Comparison of ENCODE assay signal across 24 cellular contexts in the genomic region with DNA sequence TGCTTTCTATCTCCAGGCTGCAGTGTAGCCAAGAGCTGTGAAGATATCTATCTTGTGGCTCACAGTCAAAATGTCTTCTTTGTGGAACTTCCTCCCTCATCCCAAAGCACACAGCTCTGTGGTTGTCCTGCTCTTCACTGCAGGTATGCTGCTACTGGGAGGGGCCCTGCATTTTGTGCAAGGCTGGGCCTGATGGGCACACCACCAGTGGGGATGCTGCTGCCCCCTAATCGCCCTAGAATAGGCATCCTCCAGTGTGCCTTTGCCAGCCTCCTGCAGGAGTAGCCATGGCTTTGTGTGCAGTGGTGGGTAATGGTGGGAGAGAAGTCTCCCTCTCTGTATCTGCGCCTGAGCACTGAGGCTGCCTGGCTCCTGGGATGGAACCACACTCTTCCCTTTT.
A peak's percentile ranks its signal among the peaks of the same experiment; 100 is the strongest.
DNase-seq lines count a peak whose midpoint lies in the region; ATAC-seq, FAIRE-seq and TF ChIP-seq lines count a peak whose summit lies in the region.
"Had no signal": no experiment of that assay in that cellular context is flagged by ENCODE, and none has a peak within 500 bp of the region (broad histone marks: within the 10 kb centered on the region; RNA-seq: fewer than 3 reads in every experiment).

No MANE protein-coding gene starts in this region.

- no peak for FAIRE-seq in H1 (lab: Jason Lieb, UNC)

- WGBS in H1 (ENCODE audit: extremely low coverage in 1 of 2, insufficient coverage in 1 of 2, insufficient read length in 1 of 2, insufficient replicate concordance in 2 of 2, low coverage in 1 of 2, low lambda C conversion rate in 2 of 2, missing lambda C conversion rate in 1 of 2), 2 experiments: 89% methylated on average over 2 of the region's 2 CpGs; no CpG with 5 or more reads in 1 of the 2 experiments
- 39 to 64% methylated on average over 2 of the region's 2 CpGs for WGBS in GM23248 (ENCODE audit: low coverage in 1 of 2, low lambda C conversion rate in 2 of 2, missing lambda C conversion rate in 2 of 2), 2 experiments

- TF ChIP-seq CTCF in H1 (IDR thresholded peaks at IDR 0.05; ENCODE audit: control extremely low read depth in 1 of 3, insufficient read depth in 1 of 3, low read depth in 1 of 3, low read length in 3 of 3): no peak

- H3K27me3 ChIP-seq in CD8-positive, alpha-beta memory T cell (ENCODE audit: insufficient read depth, low read length, poor library complexity, severe bottlenecking): no peaks in the 10 kb centered on the region
- H3K27me3 ChIP-seq in H1 (replicated peaks in 1 of 4; ENCODE audit: control insufficient read depth in 3 of 4, extremely low read depth in 1 of 4, insufficient read depth in 3 of 4, low read length in 3 of 4) (no peaks in the 10 kb centered on the region), GM23248 (replicated peaks; ENCODE audit: insufficient read depth) (no peaks in the 10 kb centered on the region)
- H3K27me3 ChIP-seq: BE2C, cardiac muscle cell, neural progenitor cell, testis, vagina had no signal

- H2BK120ac ChIP-seq in H1 (replicated peaks; ENCODE audit: low read depth, low read length): no peak overlapping the region

- peak overlapping the region in 7 of 8 donors; percentile 35 to 95 (median 77) for H3K27ac Mint-ChIP-seq in CD8-positive, alpha-beta memory T cell
- peak overlapping the region; percentile 40 for H3K27ac Mint-ChIP-seq in stimulated activated effector memory CD8-positive, alpha-beta T cell treated with anti-CD3 and anti-CD28 coated beads, Interleukin-12 subunit alpha, Interleukin-12 subunit beta, amount 100 ng/mL, for 72 hours
- H3K27ac Mint-ChIP-seq: activated CD4-positive, alpha-beta memory T cell treated with anti-CD3 and anti-CD28 coated beads, Interleukin-2, amount 10 ng/mL, durations not matched to agents 7 days and 5 days; activated T-helper 2 cell treated with anti-CD3 and anti-CD28 coated beads, Interferon-gamma antibody, Interleukin-2, Interleukin-4, amounts not matched to agents 10 μg/mL and 5 μg/mL and 100 μg/mL, durations not matched to agents 14 hours and 24 hours and 36 hours; memory B cell; neural progenitor cell had no signal

- POLR2A ChIA-PET in CD8-positive, alpha-beta memory T cell (lab: Charles Lee): interaction anchor here (0.8 kb wide), 1 partner anchor 54 kb away, joined by 4 read pairs; no protein-coding TSS in a partner anchor
- POLR2A ChIA-PET in H1 (lab: Charles Lee; ENCODE audit: partially characterized antibody): interaction anchor here (0.9 kb wide), 1 partner anchor 128 kb away, joined by 3 read pairs; no protein-coding TSS in a partner anchor

- H3K56ac ChIP-seq in H1 (replicated peaks; ENCODE audit: insufficient read length, low read depth, low read length): no peak overlapping the region

- H3K4me3 Mint-ChIP-seq in CD8-positive, alpha-beta memory T cell: peak overlapping the region in 4 of 7 donors; percentile 13 to 56 (median 22)
- H3K4me3 Mint-ChIP-seq in stimulated activated effector memory CD8-positive, alpha-beta T cell treated with anti-CD3 and anti-CD28 coated beads, Interleukin-12 subunit alpha, Interleukin-12 subunit beta, amount 100 ng/mL, for 72 hours: no peak overlapping the region
- H3K4me3 Mint-ChIP-seq: activated CD4-positive, alpha-beta memory T cell treated with anti-CD3 and anti-CD28 coated beads, Interleukin-2, amount 10 ng/mL, durations not matched to agents 7 days and 5 days; activated naive CD4-positive, alpha-beta T cell treated with anti-CD3 and anti-CD28 coated beads, Interleukin-2, amount 50 U/mL, for 24 hours; memory B cell; neural progenitor cell had no signal

- H4K91ac ChIP-seq in H1 (replicated peaks; ENCODE audit: insufficient read length, low read length): peak overlapping the region; percentile 77

- no peaks in the 10 kb centered on the region for H3F3A ChIP-seq in GM23248 (ENCODE audit: insufficient read depth)

- H3K36me3 Mint-ChIP-seq in CD8-positive, alpha-beta memory T cell: peaks cover 0 to 1% (median 0%) of the 10 kb centered on the region in 3 donors
- H3K36me3 Mint-ChIP-seq in stimulated activated effector memory CD8-positive, alpha-beta T cell treated with anti-CD3 and anti-CD28 coated beads, Interleukin-12 subunit alpha, Interleukin-12 subunit beta, amount 100 ng/mL, for 72 hours: no peaks in the 10 kb centered on the region
- H3K36me3 Mint-ChIP-seq: activated naive CD4-positive, alpha-beta T cell treated with anti-CD3 and anti-CD28 coated beads, Interleukin-2, amount 50 U/mL, for 24 hours; memory B cell had no signal

- H3K4me1 Mint-ChIP-seq in CD8-positive, alpha-beta memory T cell: peaks cover 21 to 24% (median 24%) of the 10 kb centered on the region in 3 donors
- peaks cover 19% of the 10 kb centered on the region for H3K4me1 Mint-ChIP-seq in stimulated activated effector memory CD8-positive, alpha-beta T cell treated with anti-CD3 and anti-CD28 coated beads, Interleukin-12 subunit alpha, Interleukin-12 subunit beta, amount 100 ng/mL, for 72 hours
- H3K4me1 Mint-ChIP-seq: neural progenitor cell had no signal

- TF ChIP-seq RAD21 in H1 (IDR thresholded peaks at IDR 0.05 in 1 of 2, conservative IDR thresholded peaks at IDR 0.05 in 1 of 2; ENCODE audit: low read depth in 2 of 2, low read length in 2 of 2): no peak

- H3K79me1 ChIP-seq in H1 (ENCODE audit: low read depth, low read length): 0 out of 2 replicates have a peak, but pooled peaks cover 2% of the 10 kb centered on the region

- H4K8ac ChIP-seq in H1 (ENCODE audit: extremely low read depth, insufficient read depth, low read length): peak overlapping the region; percentile 86; the same call in 1 of the 2 replicates

- H3K9ac ChIP-seq in H1 (replicated peaks in 1 of 4; ENCODE audit: extremely low read depth in 1 of 4, low read depth in 3 of 4, low read length in 3 of 4) (no peak overlapping the region; a peak in 1 of 7 replicates), GM23248 (no peak overlapping the region)
- H3K9ac ChIP-seq: neural progenitor cell, parathyroid adenoma had no signal

- no peaks in the 10 kb centered on the region for H3K36me3 ChIP-seq in CD8-positive, alpha-beta memory T cell (ENCODE audit: insufficient read depth, low read length)
- H3K36me3 ChIP-seq in H1 (ENCODE audit: control insufficient read depth in 2 of 4, insufficient read depth in 4 of 4, low read length in 3 of 4): no peaks in the 10 kb centered on the region
- no peaks in the 10 kb centered on the region for H3K36me3 ChIP-seq in GM23248 (ENCODE audit: low read depth)
- H3K36me3 ChIP-seq: BE2C, cardiac muscle cell, neural progenitor cell, vagina had no signal

- H3K9me2 ChIP-seq in GM23248 (ENCODE audit: insufficient read depth): no peaks in the 10 kb centered on the region

- 0 out of 2 replicates have a peak overlapping the region, but pooled peaks have one; percentile 6 for H2AK5ac ChIP-seq in H1 (ENCODE audit: low read depth, low read length)

- peaks cover 0 to 5% (median 2%) of the 10 kb centered on the region in 5 donors for H3K9me3 Mint-ChIP-seq in CD8-positive, alpha-beta memory T cell
- no peaks in the 10 kb centered on the region for H3K9me3 Mint-ChIP-seq in stimulated activated effector memory CD8-positive, alpha-beta T cell treated with anti-CD3 and anti-CD28 coated beads, Interleukin-12 subunit alpha, Interleukin-12 subunit beta, amount 100 ng/mL, for 72 hours
- H3K9me3 Mint-ChIP-seq: activated naive CD4-positive, alpha-beta T cell treated with anti-CD3 and anti-CD28 coated beads, Interleukin-2, amount 50 U/mL, for 24 hours; activated T-helper 2 cell treated with anti-CD3 and anti-CD28 coated beads, Interferon-gamma antibody, Interleukin-2, Interleukin-4, amounts not matched to agents 10 μg/mL and 5 μg/mL and 100 μg/mL, durations not matched to agents 14 hours and 24 hours and 36 hours had no signal

- no peaks in the 10 kb centered on the region for H3K9me3 ChIP-seq in CD8-positive, alpha-beta memory T cell (ENCODE audit: low read length)
- H3K9me3 ChIP-seq in H1 (ENCODE audit: insufficient read depth in 2 of 2, low read depth in 1 of 2, low read length in 1 of 2) (peaks cover 0 to 2% of the 10 kb centered on the region in 2 experiments; a peak in 1 of 4 replicates), GM23248 (ENCODE audit: low read depth) (no peaks in the 10 kb centered on the region)
- H3K9me3 ChIP-seq: BE2C, testis, vagina had no signal

- no peak overlapping the region for H4K5ac ChIP-seq in H1 (ENCODE audit: insufficient read length, low read depth, low read length)

- H3K79me2 ChIP-seq in H1 (ENCODE audit: control insufficient read depth in 1 of 2, insufficient read depth in 2 of 2, low read length in 2 of 2) (no peaks in the 10 kb centered on the region), GM23248 (ENCODE audit: insufficient read depth) (no peaks in the 10 kb centered on the region)
- H3K79me2 ChIP-seq: parathyroid adenoma had no signal

- H3K23me2 ChIP-seq in H1 (ENCODE audit: low read depth, low read length): no peaks in the 10 kb centered on the region

- no peak overlapping the region for H2BK15ac ChIP-seq in H1 (ENCODE audit: low read length)

- no peak overlapping the region for H3K4me3 ChIP-seq in CD8-positive, alpha-beta memory T cell (ENCODE audit: low read length)
- H3K4me3 ChIP-seq in H1 (ENCODE audit: extremely low read depth in 1 of 4, insufficient read depth in 2 of 4, low read depth in 3 of 4, low read length in 4 of 4): no peak overlapping the region
- no peak overlapping the region for H3K4me3 ChIP-seq in GM23248
- H3K4me3 ChIP-seq: cardiac muscle cell, coronary artery, neural progenitor cell, testis, vagina had no signal

- no peak overlapping the region for H3K23ac ChIP-seq in H1 (ENCODE audit: insufficient read length)

- no peak overlapping the region for H2BK20ac ChIP-seq in H1 (ENCODE audit: low read length)

- CTCF ChIA-PET in CD8-positive, alpha-beta memory T cell (lab: Charles Lee): interaction anchor here (0.5 to 2.1 kb wide), 40 partner anchors 7 to 460 kb away, joined by 3 to 31 read pairs (median 4); partner anchors contain the start of gene HEMK1
- CTCF ChIA-PET in H1 (lab: Charles Lee; ENCODE audit: partially characterized antibody): interaction anchor here (0.6 to 3.3 kb wide), 55 partner anchors 8 to 431 kb away, joined by 3 to 19 read pairs (median 4); partner anchors contain the start of genes MANF and MAPKAPK3

- DNase-seq in CD8-positive, alpha-beta memory T cell: no peak
- DNase-seq in H1 (ENCODE audit: low read depth in 1 of 2, low spot score in 2 of 2) (no peak), DMS153 treated with DMSO at 0.1 percent for 48 hours (lab: John Stamatoyannopoulos, UW; ENCODE audit: unreplicated experiment) (no peak), DMS114 treated with DMSO at 0.1 percent for 48 hours (lab: John Stamatoyannopoulos, UW; ENCODE audit: unreplicated experiment) (no peak), NCI-H2029 (lab: John Stamatoyannopoulos, UW) (no peak), GM23248 (no peak)
- DNase-seq in stimulated activated effector memory CD8-positive, alpha-beta T cell treated with anti-CD3 and anti-CD28 coated beads, Interleukin-12 subunit alpha, Interleukin-12 subunit beta, amount 100 ng/mL, for 72 hours (ENCODE audit: low spot score in 2 of 2): no peak
- DNase-seq: hippocampal formation, left cardiac atrium, NCI-H187, Right ventricle myocardium superior had no signal

- ATAC-seq in HG02938 (IDR thresholded peaks at IDR 0.05; ENCODE audit: unreplicated experiment): peak; percentile 10
- ATAC-seq in stimulated activated effector memory CD8-positive, alpha-beta T cell treated with anti-CD3 and anti-CD28 coated beads, Interleukin-12 subunit alpha, Interleukin-12 subunit beta, amount 100 ng/mL, for 72 hours: peak; percentile 45

- peaks cover 14% of the 10 kb centered on the region for H3K4me1 ChIP-seq in CD8-positive, alpha-beta memory T cell (ENCODE audit: insufficient read depth, low read length)
- H3K4me1 ChIP-seq in H1 (replicated peaks in 1 of 4; ENCODE audit: control insufficient read depth in 3 of 4, insufficient read depth in 4 of 4, low read length in 3 of 4) (no peaks in the 10 kb centered on the region), GM23248 (ENCODE audit: insufficient read depth) (no peaks in the 10 kb centered on the region)
- H3K4me1 ChIP-seq: BE2C, neural progenitor cell, testis, vagina had no signal

- H3K4me2 ChIP-seq in H1 (ENCODE audit: insufficient read depth in 1 of 2, low read depth in 2 of 2, low read length in 2 of 2) (no peak overlapping the region), GM23248 (ENCODE audit: unreplicated experiment) (no peak overlapping the region)
- H3K4me2 ChIP-seq: neural progenitor cell had no signal

- no peak overlapping the region for H3K14ac ChIP-seq in H1 (ENCODE audit: insufficient read length)

- H4K20me1 ChIP-seq in H1 (replicated peaks in 1 of 2; ENCODE audit: control insufficient read depth in 1 of 2, insufficient read depth in 2 of 2, low read length in 2 of 2) (no peaks in the 10 kb centered on the region), GM23248 (ENCODE audit: insufficient read depth) (no peaks in the 10 kb centered on the region)

- in situ Hi-C loops in GM23248 (cut with MboI): no loop called here

- no peak for TF ChIP-seq POLR2A in H1 (IDR thresholded peaks at IDR 0.05; ENCODE audit: control extremely low read depth in 1 of 2, low read depth in 2 of 2, low read length in 2 of 2)

- H3K18ac ChIP-seq in H1 (ENCODE audit: extremely low read depth, low read length): no peak overlapping the region

- no peak overlapping the region for H3K27ac ChIP-seq in CD8-positive, alpha-beta memory T cell (ENCODE audit: low read depth, low read length)
- H3K27ac ChIP-seq in H1 (ENCODE audit: low read depth, low read length) (no peak overlapping the region), GM23248 (no peak overlapping the region)
- H3K27ac ChIP-seq: cardiac muscle cell, coronary artery, epithelial cell of prostate, neural progenitor cell, parathyroid adenoma, testis, vagina had no signal

- H3K4ac ChIP-seq in H1 (replicated peaks; ENCODE audit: insufficient read length, low read depth, low read length): no peak overlapping the region

- no peak overlapping the region for H2BK12ac ChIP-seq in H1 (ENCODE audit: low read depth, low read length)

- no peak overlapping the region for H2BK5ac ChIP-seq in H1 (ENCODE audit: low read depth, low read length)

- TF ChIP-seq EP300 in H1 (IDR thresholded peaks at IDR 0.05; ENCODE audit: borderline replicate concordance in 1 of 2, low read depth in 2 of 2, low read length in 2 of 2): no peak

- H3K27me3 Mint-ChIP-seq in CD8-positive, alpha-beta memory T cell: no peaks in the 10 kb centered on the region
- H3K27me3 Mint-ChIP-seq: activated CD4-positive, alpha-beta memory T cell treated with anti-CD3 and anti-CD28 coated beads, Interleukin-2, amount 10 ng/mL, durations not matched to agents 7 days and 5 days; activated naive CD4-positive, alpha-beta T cell treated with anti-CD3 and anti-CD28 coated beads, Interleukin-2, amount 50 U/mL, for 24 hours had no signal

- no peak overlapping the region for H2AFZ ChIP-seq in H1 (ENCODE audit: low read length)
- no peak overlapping the region for H2AFZ ChIP-seq in GM23248
- H2AFZ ChIP-seq: neural progenitor cell, parathyroid adenoma had no signal
